8 cellular contexts compared by ENCODE assay signal in genomic region chr7:157136372-157136771, GRCh38. TPM values are rescaled to one million over a fixed set of nuclear protein-coding genes. Genes with fewer than 3 reads are reported as not detected.
DNase-seq lines count a peak whose midpoint lies in the region; ATAC-seq, FAIRE-seq and TF ChIP-seq lines count a peak whose summit lies in the region.

No MANE protein-coding gene starts in this region.

- H3K9me3 ChIP-seq in breast epithelium (no peaks in the 10 kb centered on the region), pancreas (no peaks in the 10 kb centered on the region)

- FAIRE-seq in pancreas (lab: Jason Lieb, UNC): no peak

- no peak for TF ChIP-seq POLR2A in breast epithelium (IDR thresholded peaks at IDR 0.05)

- peak overlapping the region; percentile 0 to 45 for H3K27ac ChIP-seq in breast epithelium
- H3K27ac ChIP-seq in pancreas: peak overlapping the region in 3 of 4 donors; percentile 3 to 73 (median 39)

- H3K4me3 ChIP-seq in breast epithelium (no peak overlapping the region), pancreas (peak overlapping the region in 1 of 4 donors; percentile 7)

- ATAC-seq in pancreas (peak in 1 of 4 donors; percentile 6), HG02938 (IDR thresholded peaks at IDR 0.05; ENCODE audit: unreplicated experiment) (no peak)

- peaks cover 0 to 15% of the 10 kb centered on the region in 2 donors for H3K4me1 ChIP-seq in breast epithelium
- H3K4me1 ChIP-seq in pancreas: peaks cover 11 to 23% (median 11%) of the 10 kb centered on the region in 3 donors

- 11 to 18% methylated on average over 4 of the region's 4 CpGs for WGBS in pancreas, 2 donors

- no peaks in the 10 kb centered on the region for H3K36me3 ChIP-seq in breast epithelium
- no peaks in the 10 kb centered on the region for H3K36me3 ChIP-seq in pancreas

- peak in 1 of 3 donors; percentile 14 for TF ChIP-seq CTCF in breast epithelium (IDR thresholded peaks at IDR 0.05)
- no peak for TF ChIP-seq CTCF in pancreas (IDR thresholded peaks at IDR 0.05)

- intact Hi-C loops in breast epithelium (cut with DNase I; ENCODE audit: low total_unique reads) (no loop called here), pancreas (cut with DNase I) (loop anchor here in 2 of 3 donors (10.0 kb wide), 2 partner anchors 122 to 132 kb away; partner anchors contain the start of gene MNX1 (in 1 of the 2))

- DNase-seq in NCI-H2107 treated with DMSO at 0.1 percent for 48 hours (lab: John Stamatoyannopoulos, UW; ENCODE audit: unreplicated experiment) (peak; percentile 59), NCI-H2107 (lab: John Stamatoyannopoulos, UW) (no peak), NCI-H2196 (lab: John Stamatoyannopoulos, UW; ENCODE audit: unreplicated experiment) (peak; percentile 37), breast epithelium (ENCODE audit: low spot score in 2 of 2) (no peak), pancreas (no peak), islet precursor cell (no peak), DMS79 treated with DMSO at 0.1 percent for 48 hours (lab: John Stamatoyannopoulos, UW) (no peak)

- H3K27me3 ChIP-seq in breast epithelium (peaks cover 0 to 2% of the 10 kb centered on the region in 2 donors), pancreas (no peaks in the 10 kb centered on the region)

RNA-seq across cellular contexts. Expression of gene UBE3C, which starts 2.4 kb away (rescaled TPM):
- total RNA-seq in breast epithelium (10 to 100 TPM; 63.0 to 96.4 (median 87.4) TPM), pancreas (10 to 100 TPM; 20.2 to 36.1 (median 24.5) TPM)
- 10 to 100 TPM; 12.1 to 17.8 TPM for polyA plus RNA-seq in pancreas

Comparison
In these comparisons a context has a peak if more than half of its experiments do, and no peak if none do; other contexts are left out.
1. DNase-seq: peak in NCI-H2107 treated with DMSO at 0.1 percent for 48 hours (single experiment) and NCI-H2196 (single experiment); none in NCI-H2107 (single experiment), breast epithelium (0 of 2), pancreas (0 of 6), islet precursor cell (single experiment) and DMS79 treated with DMSO at 0.1 percent for 48 hours (single experiment).